12 cellular contexts compared by ENCODE assay signal in genomic region chr4:168886361-168886760, GRCh38.
A peak's percentile ranks its signal among the peaks of the same experiment; 100 is the strongest.
DNase-seq lines count a peak whose midpoint lies in the region; ATAC-seq, FAIRE-seq and TF ChIP-seq lines count a peak whose summit lies in the region.
"Had no signal": no experiment of that assay in that cellular context is flagged by ENCODE, and none has a peak within 500 bp of the region (broad histone marks: within the 10 kb centered on the region; RNA-seq: fewer than 3 reads in every experiment).

No MANE protein-coding gene starts in this region.

- H3K9me3 ChIP-seq in ascending aorta (peaks cover 0 to 5% of the 10 kb centered on the region in 2 donors), tibial artery (no peaks in the 10 kb centered on the region)

- H3K36me3 ChIP-seq in ascending aorta: peaks cover 21 to 35% of the 10 kb centered on the region in 2 donors
- H3K36me3 ChIP-seq in tibial artery: peaks cover 35 to 55% (median 48%) of the 10 kb centered on the region in 3 donors

- H3K4me3 ChIP-seq in ascending aorta (no peak overlapping the region), tibial artery (no peak overlapping the region)

- TF ChIP-seq CTCF in ascending aorta (IDR thresholded peaks at IDR 0.05) (no peak), tibial artery (IDR thresholded peaks at IDR 0.05) (no peak)

- DNase-seq in HK-2 (ENCODE audit: unreplicated experiment) (peak; percentile 24), ascending aorta (ENCODE audit: low spot score in 2 of 2) (no peak), iris pigment epithelial cell (ENCODE audit: low read depth) (peak; percentile 81), tibial artery (no peak), nucleus accumbens (lab: John Stamatoyannopoulos, UW) (no peak), HTR-8/SVneo (ENCODE audit: insufficient read length, low spot score) (no peak)
- DNase-seq: activated CD4-positive, alpha-beta memory T cell treated with anti-CD3 and anti-CD28 coated beads, Interleukin-2, amount 10 ng/mL, durations not matched to agents 7 days and 5 days; activated effector memory CD4-positive, alpha-beta T cell treated with Interleukin-2 at 50 U/mL for 16 hours; CD4-positive, alpha-beta memory T cell; foreskin melanocyte had no signal

- H3K27ac ChIP-seq in ascending aorta: peak overlapping the region; percentile 49 to 57
- H3K27ac ChIP-seq in tibial artery: peak overlapping the region; percentile 20 to 88

- no peak for FAIRE-seq in HTR-8/SVneo (lab: Jason Lieb, UNC)
- FAIRE-seq: GM12892 had no signal

- H3K4me1 ChIP-seq in ascending aorta: peaks cover 3 to 47% of the 10 kb centered on the region in 2 donors
- H3K4me1 ChIP-seq in tibial artery: peaks cover 5 to 96% (median 39%) of the 10 kb centered on the region in 4 donors

- intact Hi-C loops in ascending aorta (cut with DNase I): no loop called here
- intact Hi-C loops in tibial artery (cut with DNase I; ENCODE audit: low total_unique reads): no loop called here

- no peak for ATAC-seq in GM18867 (IDR thresholded peaks at IDR 0.05; ENCODE audit: unreplicated experiment)

- no peaks in the 10 kb centered on the region for H3K27me3 ChIP-seq in ascending aorta
- H3K27me3 ChIP-seq in tibial artery: no peaks in the 10 kb centered on the region

Comparison
In these comparisons a context has a peak if more than half of its experiments do, and no peak if none do; other contexts are left out.
1. DNase-seq: peak in HK-2 (single experiment) and iris pigment epithelial cell (single experiment); none in ascending aorta (0 of 2), tibial artery (0 of 2), nucleus accumbens (0 of 56) and HTR-8/SVneo (single experiment).